14 cellular contexts compared by ENCODE assay signal in the genomic region with DNA sequence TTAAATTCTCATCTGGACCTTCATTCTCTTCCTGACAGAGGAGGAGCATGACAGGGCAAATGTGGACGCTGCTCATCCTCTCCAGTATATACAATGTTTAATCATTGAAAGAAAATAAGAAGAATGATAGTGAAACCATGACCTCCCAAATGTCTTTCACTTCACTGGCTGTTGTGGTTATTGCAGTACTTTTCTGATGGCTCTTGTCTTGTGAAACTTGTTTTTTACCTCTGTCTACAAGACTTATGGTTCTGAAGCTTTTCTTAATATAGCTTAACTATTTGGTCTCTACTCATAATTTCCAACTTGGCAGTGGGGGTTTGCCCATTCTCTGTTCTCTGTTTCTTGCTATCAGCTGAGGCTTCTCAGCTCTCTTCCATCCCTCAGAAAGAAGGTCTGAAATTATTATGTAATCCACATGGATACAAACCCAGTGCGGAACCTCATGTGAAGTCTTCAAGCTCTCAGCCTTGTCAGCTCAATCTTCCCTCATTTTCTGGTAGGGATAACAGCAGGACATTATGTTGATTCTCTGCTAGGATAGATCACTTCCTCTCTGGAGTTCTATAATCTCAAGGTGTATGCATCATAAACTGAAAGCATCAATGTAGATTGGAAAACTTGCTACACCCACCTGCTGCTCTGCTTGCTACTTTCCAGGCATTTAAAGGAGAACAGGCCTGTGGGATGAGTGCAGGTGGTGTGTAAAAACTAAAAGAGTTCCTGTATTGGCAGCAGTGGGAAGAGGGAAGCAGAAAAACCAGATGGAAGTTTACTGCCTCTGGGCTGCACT.
DNase-seq lines count a peak whose midpoint lies in the region; ATAC-seq, FAIRE-seq and TF ChIP-seq lines count a peak whose summit lies in the region.
"Had no signal": no experiment of that assay in that cellular context is flagged by ENCODE, and none has a peak within 500 bp of the region (broad histone marks: within the 10 kb centered on the region; RNA-seq: fewer than 3 reads in every experiment).

No MANE protein-coding gene starts in this region.

- H3K27ac Mint-ChIP-seq in endodermal cell: no peak overlapping the region
- H3K27ac Mint-ChIP-seq: natural killer cell treated with Interleukin-12 subunit alpha and Interleukin-12 subunit beta and Interleukin-15 and Interleukin-18, amount 100 ng/mL, for 72 hours had no signal

- H3K9ac ChIP-seq in endodermal cell (ENCODE audit: extremely low read depth, low read length, poor library complexity, severe bottlenecking): no peak overlapping the region

- ATAC-seq in GM18499 (IDR thresholded peaks at IDR 0.05; ENCODE audit: insufficient read depth, unreplicated experiment): peak; percentile 96
- ATAC-seq in GM19463 (IDR thresholded peaks at IDR 0.05; ENCODE audit: unreplicated experiment): peak; percentile 95
- peak; percentile 95 for ATAC-seq in HG02885 (IDR thresholded peaks at IDR 0.05; ENCODE audit: poor library complexity, unreplicated experiment)
- ATAC-seq in HG03565 (IDR thresholded peaks at IDR 0.05; ENCODE audit: unreplicated experiment): peak; percentile 95
- ATAC-seq: natural killer cell treated with Interleukin-12 subunit alpha and Interleukin-12 subunit beta and Interleukin-15 and Interleukin-18, amount 100 ng/mL, for 72 hours had no signal

- no peaks in the 10 kb centered on the region for H3K9me3 ChIP-seq in Peyer's patch
- no peaks in the 10 kb centered on the region for H3K9me3 ChIP-seq in endodermal cell (ENCODE audit: control insufficient read depth, low read length)
- H3K9me3 ChIP-seq: stomach had no signal

- no peak for TF ChIP-seq CTCF in Peyer's patch (IDR thresholded peaks at IDR 0.05)
- TF ChIP-seq CTCF in endodermal cell (conservative IDR thresholded peaks at IDR 0.05): no peak

- H3K27me3 Mint-ChIP-seq in endodermal cell (ENCODE audit: insufficient read depth): no peaks in the 10 kb centered on the region

- FAIRE-seq in urothelium cell line (lab: Jason Lieb, UNC): no peak
- FAIRE-seq: islet of Langerhans had no signal

- 40 to 75% methylated on average over 1 to 2 of the region's 2 CpGs for WGBS in endodermal cell (ENCODE audit: insufficient coverage in 1 of 2, insufficient read length in 1 of 2), 2 experiments

- H3K9me3 Mint-ChIP-seq in endodermal cell: no peaks in the 10 kb centered on the region

- no peaks in the 10 kb centered on the region for H3K27me3 ChIP-seq in Peyer's patch
- H3K27me3 ChIP-seq in endodermal cell (ENCODE audit: control insufficient read depth, insufficient read depth, low read length, poor library complexity, severe bottlenecking): no peaks in the 10 kb centered on the region
- H3K27me3 ChIP-seq: stomach had no signal

- no peak overlapping the region for H3K4me3 Mint-ChIP-seq in endodermal cell
- H3K4me3 Mint-ChIP-seq: natural killer cell treated with Interleukin-12 subunit alpha and Interleukin-12 subunit beta and Interleukin-15 and Interleukin-18, amount 100 ng/mL, for 72 hours had no signal

- TF ChIP-seq POLR2A in Peyer's patch (IDR thresholded peaks at IDR 0.05): no peak

- peaks cover 7% of the 10 kb centered on the region for H3K4me1 Mint-ChIP-seq in endodermal cell

- no peak overlapping the region for H3K4me3 ChIP-seq in Peyer's patch
- H3K4me3 ChIP-seq in endodermal cell (ENCODE audit: low read length): no peak overlapping the region
- H3K4me3 ChIP-seq: stomach had no signal

- no peak overlapping the region for H3K27ac ChIP-seq in Peyer's patch
- no peak overlapping the region for H3K27ac ChIP-seq in endodermal cell (ENCODE audit: low read depth, low read length)
- H3K27ac ChIP-seq: stomach had no signal

- DNase-seq in midbrain (lab: John Stamatoyannopoulos, UW): no peak
- no peak for DNase-seq in Peyer's patch
- no peak for DNase-seq in endodermal cell
- DNase-seq in urothelium cell line (ENCODE audit: low spot score): no peak
- DNase-seq: activated T-cell treated with anti-CD3 and anti-CD28 coated beads, Interleukin-2, amount 50 U/mL, for 48 hours; GDM1; NCI-H1694; stomach had no signal

- H3K4me1 ChIP-seq in Peyer's patch (no peaks in the 10 kb centered on the region), endodermal cell (ENCODE audit: control insufficient read depth, insufficient read depth, low read length) (no peaks in the 10 kb centered on the region)

- no peaks in the 10 kb centered on the region for H3K36me3 Mint-ChIP-seq in endodermal cell (ENCODE audit: low read depth)
- H3K36me3 Mint-ChIP-seq: natural killer cell treated with Interleukin-12 subunit alpha and Interleukin-12 subunit beta and Interleukin-15 and Interleukin-18, amount 100 ng/mL, for 72 hours had no signal

- H3K36me3 ChIP-seq in Peyer's patch: no peaks in the 10 kb centered on the region
- no peaks in the 10 kb centered on the region for H3K36me3 ChIP-seq in endodermal cell (ENCODE audit: control insufficient read depth, insufficient read depth, low read length)
- H3K36me3 ChIP-seq: stomach had no signal
